Comparison of ENCODE assay signal across 1 cellular context in the genomic region with DNA sequence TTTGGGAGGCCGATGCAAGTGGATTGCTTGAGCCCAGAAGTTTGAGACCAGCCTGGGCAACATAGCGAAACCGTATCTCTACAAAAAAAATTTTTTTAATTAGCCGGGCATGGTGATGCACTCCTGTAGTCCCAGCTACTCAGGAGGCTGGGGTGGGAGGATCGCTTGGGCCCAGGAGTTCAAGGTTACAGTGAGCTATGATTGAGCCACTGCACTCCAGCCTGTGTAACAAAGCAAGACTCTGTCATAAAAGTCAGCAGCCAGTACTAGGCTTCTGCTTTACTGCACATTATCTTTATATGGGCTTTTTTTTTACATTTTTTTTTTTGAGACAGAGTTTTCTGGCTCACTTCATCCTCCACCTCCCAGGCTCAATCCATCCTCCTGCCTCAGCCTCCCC.
TF ChIP-seq lines count a peak whose summit lies in the region.

No MANE protein-coding gene starts in this region.

TF ChIP-seq in A549, 52 proteins besides CTCF, POLR2A, EP300 and RAD21 (continued from another document):
- TF ChIP-seq, protein P1, sequence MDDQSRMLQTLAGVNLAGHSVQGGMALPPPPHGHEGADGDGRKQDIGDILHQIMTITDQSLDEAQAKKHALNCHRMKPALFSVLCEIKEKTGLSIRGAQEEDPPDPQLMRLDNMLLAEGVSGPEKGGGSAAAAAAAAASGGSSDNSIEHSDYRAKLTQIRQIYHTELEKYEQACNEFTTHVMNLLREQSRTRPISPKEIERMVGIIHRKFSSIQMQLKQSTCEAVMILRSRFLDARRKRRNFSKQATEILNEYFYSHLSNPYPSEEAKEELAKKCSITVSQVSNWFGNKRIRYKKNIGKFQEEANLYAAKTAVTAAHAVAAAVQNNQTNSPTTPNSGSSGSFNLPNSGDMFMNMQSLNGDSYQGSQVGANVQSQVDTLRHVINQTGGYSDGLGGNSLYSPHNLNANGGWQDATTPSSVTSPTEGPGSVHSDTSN (IDR thresholded peaks at IDR 0.05), result no peak
TF ChIP-seq in A549: peak in this region for 0.
